ENCODE assay signal across 13 cellular contexts in genomic region chr18:55220523-55220922, GRCh38.
DNase-seq lines count a peak whose midpoint lies in the region; ATAC-seq and TF ChIP-seq lines count a peak whose summit lies in the region.
"Had no signal": no experiment of that assay in that cellular context is flagged by ENCODE, and none has a peak within 500 bp of the region (broad histone marks: within the 10 kb centered on the region; RNA-seq: fewer than 3 reads in every experiment).

No MANE protein-coding gene starts in this region.

- peaks cover 2% of the 10 kb centered on the region for H3K27me3 Mint-ChIP-seq in progenitor cell of endocrine pancreas
- H3K27me3 Mint-ChIP-seq in Calu3 (ENCODE audit: unreplicated experiment) = no peaks in the 10 kb centered on the region

- DNase-seq in GM12865 (ENCODE audit: low read depth) = peak; percentile 65
- DNase-seq in RPMI8226 = peak; percentile 71
- no peak for DNase-seq in progenitor cell of endocrine pancreas (ENCODE audit: low spot score, unreplicated experiment)
- DNase-seq in Calu3 = no peak
- DNase-seq in DMS153 (lab: John Stamatoyannopoulos, UW) = no peak
- DNase-seq in AML-193 (lab: John Stamatoyannopoulos, UW) = no peak
- DNase-seq: activated T-cell treated with anti-CD3 and anti-CD28 coated beads, Interleukin-2, amount 50 U/mL, for 72 hours; effector memory CD4-positive, alpha-beta T cell; NCI-H1694 treated with DMSO at 0.1 percent for 48 hours; stimulated activated naive CD4-positive, alpha-beta T cell treated with Interleukin-2 at 50 U/mL for 16 hours had no signal

- ATAC-seq in GM19463 (IDR thresholded peaks at IDR 0.05; ENCODE audit: unreplicated experiment) = peak; percentile 79
- ATAC-seq in HG03064 (IDR thresholded peaks at IDR 0.05; ENCODE audit: low read depth, unreplicated experiment) = peak; percentile 73
- ATAC-seq: activated T-cell treated with anti-CD3 and anti-CD28 coated beads, Interleukin-2, amount 50 U/mL, for 72 hours had no signal

- BruUV-seq in Calu3 (replicated peaks; lab: Mats Ljungman, UMichigan) = no TSS peak

- H3K36me3 Mint-ChIP-seq in progenitor cell of endocrine pancreas (ENCODE audit: insufficient read depth) = peaks cover 4% of the 10 kb centered on the region
- no peaks in the 10 kb centered on the region for H3K36me3 Mint-ChIP-seq in Calu3 (ENCODE audit: insufficient read depth, unreplicated experiment)

- H3K4me3 Mint-ChIP-seq in progenitor cell of endocrine pancreas (ENCODE audit: low read depth) (no peak overlapping the region), Calu3 (ENCODE audit: low read depth, unreplicated experiment) (no peak overlapping the region)
- H3K4me3 Mint-ChIP-seq: activated T-cell treated with anti-CD3 and anti-CD28 coated beads, Interleukin-2, amount 50 U/mL, for 72 hours; CD14-positive monocyte had no signal

- no peaks in the 10 kb centered on the region for H3K9me3 Mint-ChIP-seq in progenitor cell of endocrine pancreas (ENCODE audit: low read depth)
- H3K9me3 Mint-ChIP-seq in Calu3 (ENCODE audit: low read depth, unreplicated experiment) = no peaks in the 10 kb centered on the region
- H3K9me3 Mint-ChIP-seq: activated T-cell treated with anti-CD3 and anti-CD28 coated beads, Interleukin-2, amount 50 U/mL, for 72 hours had no signal

- no peak overlapping the region for H3K27ac Mint-ChIP-seq in progenitor cell of endocrine pancreas
- H3K27ac Mint-ChIP-seq in Calu3 (ENCODE audit: unreplicated experiment) = no peak overlapping the region
- H3K27ac Mint-ChIP-seq: activated T-cell treated with anti-CD3 and anti-CD28 coated beads, Interleukin-2, amount 50 U/mL, for 72 hours; CD14-positive monocyte had no signal

- CTCF ChIA-PET in Calu3 (lab: Charles Lee) = no interaction called here

- H3K4me1 Mint-ChIP-seq in progenitor cell of endocrine pancreas (ENCODE audit: low read depth) (no peaks in the 10 kb centered on the region), Calu3 (ENCODE audit: low read depth, unreplicated experiment) (no peaks in the 10 kb centered on the region)

- TF ChIP-seq CTCF in GM12865 (IDR thresholded peaks at IDR 0.05; ENCODE audit: insufficient read depth, low read depth, low read length, missing control alignments) = no peak
- no peak for TF ChIP-seq CTCF in progenitor cell of endocrine pancreas (IDR thresholded peaks at IDR 0.05; ENCODE audit: unreplicated experiment)
- TF ChIP-seq CTCF in Calu3 (IDR thresholded peaks at IDR 0.05; ENCODE audit: unreplicated experiment) = no peak

- intact Hi-C loops in Calu3 (cut with micrococcal nuclease; ENCODE audit: unreplicated experiment) = no loop called here

- no peak overlapping the region for H3K4me3 ChIP-seq in GM12865 (ENCODE audit: low read depth, low read length)

Comparison
In these comparisons a context has a peak if more than half of its experiments do, and no peak if none do; other contexts are left out.
1. DNase-seq: peak in GM12865 (single experiment) and RPMI8226 (single experiment); none in progenitor cell of endocrine pancreas (single experiment), Calu3 (single experiment), DMS153 (single experiment) and AML-193 (0 of 2).